Comparison of ENCODE assay signal across 1 cellular context in the genomic region with DNA sequence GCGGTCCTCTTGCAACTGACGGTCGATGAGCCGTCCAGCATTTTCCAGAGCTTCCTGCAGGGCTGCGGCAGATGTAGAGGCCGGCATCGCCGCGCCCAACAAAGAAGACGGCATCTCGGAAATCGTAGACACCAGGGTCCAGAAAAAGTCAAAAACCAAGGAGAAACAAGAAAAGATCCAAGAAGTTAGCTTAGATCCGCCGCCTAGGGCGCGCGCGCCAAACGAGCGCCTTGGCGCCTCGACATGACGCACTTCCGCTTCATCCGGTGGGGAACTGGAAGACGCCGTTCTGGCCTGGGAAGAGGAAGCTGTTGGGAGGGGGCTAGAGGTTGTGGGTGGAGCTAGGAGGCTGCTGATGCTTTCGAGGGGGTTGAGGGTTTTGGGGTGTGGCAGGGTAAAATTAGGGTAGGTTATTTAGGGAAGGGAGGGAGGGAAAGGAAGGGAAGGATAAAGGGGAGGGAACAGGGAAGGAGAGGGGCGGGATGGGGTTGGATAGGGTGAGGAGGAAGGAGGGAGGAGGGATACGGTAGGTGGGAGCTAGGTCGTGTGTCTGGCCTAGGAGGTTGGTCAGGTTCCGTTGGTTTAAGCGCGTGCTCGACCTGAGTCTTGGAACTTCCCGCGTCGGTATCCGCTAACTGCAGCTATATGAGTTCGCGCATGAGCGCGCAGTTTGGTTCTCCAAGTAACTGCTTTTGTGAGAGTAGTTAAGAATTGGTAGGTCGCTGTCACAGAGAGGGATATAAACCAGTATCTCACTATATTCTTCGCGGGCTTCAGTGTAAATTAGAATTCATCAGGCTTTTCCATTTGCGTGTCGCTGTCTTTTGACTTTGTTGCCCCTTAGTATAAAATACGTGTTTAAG.
TF ChIP-seq lines count a peak whose summit lies in the region.

NUP155 (minus strand) TSS at position 243 of the 863 bp plus-strand sequence; CDS start at position 114, 129 bp downstream.

TF ChIP-seq in HCT116, 20 proteins besides CTCF, POLR2A, EP300 and RAD21 (continued from another document):
- TF ChIP-seq ZBTB33 (IDR thresholded peaks at IDR 0.05; ENCODE audit: extremely low read depth, insufficient replicate concordance, low read length) (peak; percentile 7), ZFX (IDR thresholded peaks at IDR 0.05) (peak; percentile 31; the same call in 1 of the 2 replicates), ELF1 (IDR thresholded peaks at IDR 0.05; ENCODE audit: borderline replicate concordance, low read depth) (peak; percentile 40; the same call in 1 of the 2 replicates), ZNF274 (IDR thresholded peaks at IDR 0.05; ENCODE audit: low read depth, low read length) (no peak), EGR1 (IDR thresholded peaks at IDR 0.05; ENCODE audit: low read depth) (peak; percentile 11; the same call in 1 of the 2 replicates), SP1 (IDR thresholded peaks at IDR 0.05; ENCODE audit: low read depth) (peak; percentile 76), EZH2phosphoT487 (IDR thresholded peaks at IDR 0.05; ENCODE audit: borderline replicate concordance) (no peak), SIN3A (IDR thresholded peaks at IDR 0.05; ENCODE audit: low read depth) (peak; percentile 78), YY1 (IDR thresholded peaks at IDR 0.05; ENCODE audit: extremely low read depth, insufficient replicate concordance, low read depth, low read length) (peak; percentile 47), CBX3 (IDR thresholded peaks at IDR 0.05; ENCODE audit: low read depth) (0 out of 2 replicates have a peak, but pooled peaks have one; percentile 9), MAX (IDR thresholded peaks at IDR 0.05) (peak; percentile 86), EZH2 (IDR thresholded peaks at IDR 0.05) (no peak), TCF7L2 (IDR thresholded peaks at IDR 0.05; ENCODE audit: borderline replicate concordance, extremely low read depth, insufficient read depth, insufficient read length) (peak; percentile 95)
